9 cellular contexts compared by ENCODE assay signal in genomic region chr1:180156201-180156600, GRCh38. TPM values are rescaled to one million over a fixed set of nuclear protein-coding genes. Genes with fewer than 3 reads are reported as not detected.
DNase-seq lines count a peak whose midpoint lies in the region; ATAC-seq and TF ChIP-seq lines count a peak whose summit lies in the region.
"Had no signal": no experiment of that assay in that cellular context is flagged by ENCODE, and none has a peak within 500 bp of the region (broad histone marks: within the 10 kb centered on the region; RNA-seq: fewer than 3 reads in every experiment).

No MANE protein-coding gene starts in this region.

- H3K4me1 Mint-ChIP-seq in CD8-positive, alpha-beta memory T cell = peaks cover 28 to 42% (median 38%) of the 10 kb centered on the region in 3 donors

- H3K4me1 ChIP-seq in CD8-positive, alpha-beta memory T cell (ENCODE audit: insufficient read depth, low read length) = peaks cover 18% of the 10 kb centered on the region
- peaks cover 53% of the 10 kb centered on the region for H3K4me1 ChIP-seq in osteoblast (ENCODE audit: insufficient read depth, low read length)

- DNase-seq in CD8-positive, alpha-beta memory T cell = no peak
- DNase-seq in NOMO-1 (lab: John Stamatoyannopoulos, UW; ENCODE audit: unreplicated experiment in 2 of 2) (peak; percentile 75 to 90), ecto neural progenitor cell (ENCODE audit: low spot score) (peak; percentile 16), osteoblast (ENCODE audit: insufficient read length, low spot score, missing footprints) (no peak), NCI-H69 (lab: John Stamatoyannopoulos, UW) (no peak), HuH-7.5 (ENCODE audit: low spot score) (no peak), amniotic stem cell (lab: John Stamatoyannopoulos, UW) (no peak)

- ATAC-seq in HG02884 (IDR thresholded peaks at IDR 0.05; ENCODE audit: unreplicated experiment) = no peak

- H3K27ac Mint-ChIP-seq in CD8-positive, alpha-beta memory T cell = peak overlapping the region in 6 of 8 donors; percentile 20 to 93 (median 76)

- H3K27ac ChIP-seq in CD8-positive, alpha-beta memory T cell (ENCODE audit: low read depth, low read length) = no peak overlapping the region
- peak overlapping the region; percentile 64 for H3K27ac ChIP-seq in osteoblast (ENCODE audit: low read depth, low read length)
- H3K27ac ChIP-seq: KMS-11 had no signal

- no peak for TF ChIP-seq CTCF in osteoblast (IDR thresholded peaks at IDR 0.05; ENCODE audit: extremely low read depth, low read depth, low read length)

- no peaks in the 10 kb centered on the region for H3K27me3 Mint-ChIP-seq in CD8-positive, alpha-beta memory T cell

- H2AFZ ChIP-seq in osteoblast (ENCODE audit: low read length) = no peak overlapping the region

- peaks cover 62% of the 10 kb centered on the region for H3K79me2 ChIP-seq in osteoblast (ENCODE audit: insufficient read depth, low read length)

- no peak overlapping the region for H3K4me3 ChIP-seq in CD8-positive, alpha-beta memory T cell (ENCODE audit: low read length)
- peak overlapping the region; percentile 85 for H3K4me3 ChIP-seq in osteoblast (ENCODE audit: insufficient read depth, low read length)

- CTCF ChIA-PET in CD8-positive, alpha-beta memory T cell (lab: Charles Lee) = no interaction called here

- H3K36me3 Mint-ChIP-seq in CD8-positive, alpha-beta memory T cell = peaks cover 0 to 4% (median 3%) of the 10 kb centered on the region in 3 donors

- no peaks in the 10 kb centered on the region for H3K9me3 ChIP-seq in CD8-positive, alpha-beta memory T cell (ENCODE audit: low read length)
- no peaks in the 10 kb centered on the region for H3K9me3 ChIP-seq in osteoblast (ENCODE audit: low read depth, low read length)

- H3K4me3 Mint-ChIP-seq in CD8-positive, alpha-beta memory T cell = peak overlapping the region; percentile 32 to 96 (median 88)

- H3K36me3 ChIP-seq in CD8-positive, alpha-beta memory T cell (ENCODE audit: insufficient read depth, low read length) = no peaks in the 10 kb centered on the region
- H3K36me3 ChIP-seq in osteoblast (ENCODE audit: insufficient read depth, low read length) = no peaks in the 10 kb centered on the region

- peak overlapping the region; percentile 88 for H3K4me2 ChIP-seq in osteoblast (ENCODE audit: insufficient read depth, low read length)

- peaks cover 54% of the 10 kb centered on the region for H4K20me1 ChIP-seq in osteoblast (ENCODE audit: insufficient read depth, low read length)

- no peaks in the 10 kb centered on the region for H3K9me3 Mint-ChIP-seq in CD8-positive, alpha-beta memory T cell

- no peaks in the 10 kb centered on the region for H3K27me3 ChIP-seq in CD8-positive, alpha-beta memory T cell (ENCODE audit: insufficient read depth, low read length, poor library complexity, severe bottlenecking)
- no peaks in the 10 kb centered on the region for H3K27me3 ChIP-seq in osteoblast (ENCODE audit: insufficient read depth, low read length)

- POLR2A ChIA-PET in CD8-positive, alpha-beta memory T cell (lab: Charles Lee) = interaction anchor here (0.8 kb wide), 1 partner anchor 342 kb away, joined by 3 read pairs; no protein-coding TSS in a partner anchor

RNA-seq across cellular contexts. Expression of gene QSOX1, which starts 1.5 kb away (rescaled TPM):
- total RNA-seq in CD8-positive, alpha-beta memory T cell = 10 to 100 TPM; 32.9 to 33.3 TPM
- 14.2 TPM for polyA plus RNA-seq in CD8-positive, alpha-beta memory T cell
- 270 and 373 TPM in 2 replicates for total RNA-seq in osteoblast

Comparison
In these comparisons a context has a peak if more than half of its experiments do, and no peak if none do; other contexts are left out.
1. DNase-seq: peak in NOMO-1 (2 of 2) and ecto neural progenitor cell (single experiment); none in CD8-positive, alpha-beta memory T cell (0 of 5), osteoblast (single experiment), NCI-H69 (single experiment), HuH-7.5 (single experiment) and amniotic stem cell (single experiment).